In genomic region chr3:72571052-72571451, GRCh38 we compare ENCODE assay signal across 13 cellular contexts.
A peak's percentile ranks its signal among the peaks of the same experiment; 100 is the strongest.
DNase-seq lines count a peak whose midpoint lies in the region; ATAC-seq, FAIRE-seq and TF ChIP-seq lines count a peak whose summit lies in the region.
"Had no signal": no experiment of that assay in that cellular context is flagged by ENCODE, and none has a peak within 500 bp of the region (broad histone marks: within the 10 kb centered on the region; RNA-seq: fewer than 3 reads in every experiment).

No MANE protein-coding gene starts in this region.

- H3K9me3 ChIP-seq in right lobe of liver (no peaks in the 10 kb centered on the region), small intestine (ENCODE audit: control insufficient read depth, low read depth) (no peaks in the 10 kb centered on the region)
- H3K9me3 ChIP-seq: BLaER1 had no signal

- no peak overlapping the region for H3K4me3 Mint-ChIP-seq in WTC11
- H3K4me3 Mint-ChIP-seq: IgD-negative memory B cell had no signal

- POLR2A ChIA-PET in WTC11 (lab: Charles Lee): no interaction called here

- H3K27ac Mint-ChIP-seq in WTC11: no peak overlapping the region
- H3K27ac Mint-ChIP-seq: IgD-negative memory B cell had no signal

- H3K36me3 Mint-ChIP-seq in WTC11: no peaks in the 10 kb centered on the region
- H3K36me3 Mint-ChIP-seq: IgD-negative memory B cell had no signal

- H3K36me3 ChIP-seq in right lobe of liver (no peaks in the 10 kb centered on the region), small intestine (ENCODE audit: control insufficient read depth in 2 of 2, insufficient read depth in 2 of 2, low read length in 2 of 2) (no peaks in the 10 kb centered on the region)
- H3K36me3 ChIP-seq: BLaER1 had no signal

- 32% methylated on average over 2 of the region's 3 CpGs for WGBS in right lobe of liver (ENCODE audit: insufficient coverage, low coverage, low lambda C conversion rate, missing lambda C conversion rate)
- 70 to 83% (median 73%) methylated on average over 3 of the region's 3 CpGs for WGBS in small intestine, 3 donors

- H3K4me3 ChIP-seq in right lobe of liver: no peak overlapping the region
- H3K4me3 ChIP-seq in small intestine (ENCODE audit: low read depth in 1 of 2, low read length in 2 of 2): no peak overlapping the region
- H3K4me3 ChIP-seq: BLaER1 had no signal

- TF ChIP-seq CTCF in WTC11 (IDR thresholded peaks at IDR 0.05) (no peak), right lobe of liver (IDR thresholded peaks at IDR 0.05) (no peak)

- H3K27me3 ChIP-seq in right lobe of liver: no peaks in the 10 kb centered on the region
- H3K27me3 ChIP-seq in small intestine (ENCODE audit: control insufficient read depth in 2 of 2, insufficient read depth in 2 of 2, low read length in 2 of 2): no peaks in the 10 kb centered on the region
- H3K27me3 ChIP-seq: BLaER1 had no signal

- TF ChIP-seq POLR2A in right lobe of liver (IDR thresholded peaks at IDR 0.05): no peak

- FAIRE-seq in small intestine (lab: Jason Lieb, UNC): no peak
- FAIRE-seq: H54 had no signal

- no peaks in the 10 kb centered on the region for H3K9me3 Mint-ChIP-seq in WTC11
- H3K9me3 Mint-ChIP-seq: IgD-negative memory B cell had no signal

- H3K27ac ChIP-seq in right lobe of liver (peak overlapping the region in 2 of 3 donors; percentile 4 to 79), small intestine (ENCODE audit: low read depth in 1 of 2, low read length in 1 of 2) (no peak overlapping the region)
- H3K27ac ChIP-seq: BLaER1 had no signal

- no peak for ATAC-seq in WTC11
- ATAC-seq in right lobe of liver: peak; percentile 58 to 79 (median 62)
- ATAC-seq in HG03097 (IDR thresholded peaks at IDR 0.05; ENCODE audit: low FRiP score, unreplicated experiment): no peak
- no peak for ATAC-seq in GM21576 (IDR thresholded peaks at IDR 0.05; ENCODE audit: unreplicated experiment)
- ATAC-seq: HCT116 had no signal

- DNase-seq in WTC11 (ENCODE audit: low spot score): no peak
- DNase-seq in kidney tubule cell (ENCODE audit: low spot score): peak; percentile 53
- DNase-seq in right lobe of liver: no peak
- peak; percentile 12 for DNase-seq in small intestine
- no peak for DNase-seq in stimulated activated CD4-positive, alpha-beta T cell treated with anti-CD3 and anti-CD28 coated beads, Interleukin-1b, Interleukin-23, amount 100 ng/mL, for 48 hours
- no peak for DNase-seq in amygdala (lab: John Stamatoyannopoulos, UW)
- DNase-seq: AML-193 had no signal

- H3K4me1 ChIP-seq in right lobe of liver (peaks cover 0 to 55% (median 24%) of the 10 kb centered on the region in 4 donors), small intestine (ENCODE audit: control insufficient read depth in 2 of 2, insufficient read depth in 1 of 2, low read depth in 1 of 2, low read length in 1 of 2) (peaks cover 0 to 3% of the 10 kb centered on the region in 2 donors)
- H3K4me1 ChIP-seq: BLaER1 had no signal

- H3K4me1 Mint-ChIP-seq in WTC11: peaks cover 22% of the 10 kb centered on the region
- H3K4me1 Mint-ChIP-seq: IgD-negative memory B cell had no signal

- intact Hi-C loops in right lobe of liver (cut with DNase I): no loop called here

- H3K27me3 Mint-ChIP-seq in WTC11 (ENCODE audit: low read depth): no peaks in the 10 kb centered on the region

- CTCF ChIA-PET in WTC11 (lab: Charles Lee): interaction anchor here (1.2 kb wide), 1 partner anchor 8 kb away, joined by 3 read pairs; no protein-coding TSS in a partner anchor

TF ChIP-seq in WTC11, 78 proteins besides CTCF, POLR2A, EP300 and RAD21:
- TF ChIP-seq NFATC4 (CRISPR knock-in tag; IDR thresholded peaks at IDR 0.05): no peak
- 0 out of 2 replicates have a peak, but pooled peaks have one; percentile 46 for TF ChIP-seq GABPB1 (CRISPR knock-in tag; IDR thresholded peaks at IDR 0.05)

Comparison
In these comparisons a context has a peak if more than half of its experiments do, and no peak if none do; other contexts are left out.
1. ATAC-seq: peak in right lobe of liver (4 of 4); none in WTC11 (single experiment), HG03097 (single experiment) and GM21576 (single experiment).
2. DNase-seq: peak in kidney tubule cell (single experiment) and small intestine (single experiment); none in WTC11 (single experiment), right lobe of liver (0 of 3), stimulated activated CD4-positive, alpha-beta T cell treated with anti-CD3 and anti-CD28 coated beads, Interleukin-1b, Interleukin-23, amount 100 ng/mL, for 48 hours (single experiment) and amygdala (0 of 56).
3. H3K27ac ChIP-seq: peak in right lobe of liver (2 of 3); none in small intestine (0 of 2).